ENCODE assay signal across 1 cellular context in the genomic region with DNA sequence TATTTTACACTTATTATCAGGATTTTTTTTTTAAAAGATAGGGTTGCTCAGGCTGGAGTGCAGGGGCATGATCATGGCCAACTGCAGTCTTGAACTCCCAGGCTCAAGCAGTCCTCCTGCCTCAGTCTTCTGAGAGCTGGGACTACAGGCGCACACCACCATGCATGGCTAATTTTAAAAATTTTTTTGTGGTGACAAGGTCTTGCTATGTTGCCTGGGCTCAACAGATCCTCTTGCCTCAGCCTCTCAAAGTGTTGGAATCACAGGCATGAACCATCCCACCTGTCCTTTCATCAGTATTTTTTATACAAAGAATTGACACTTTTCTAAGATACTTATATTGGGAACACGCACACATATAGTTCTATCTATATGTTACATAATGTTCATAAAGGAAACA.
TF ChIP-seq lines count a peak whose summit lies in the region.

No MANE protein-coding gene starts in this region.

TF ChIP-seq in GM23338, 12 proteins besides CTCF, POLR2A, EP300 and RAD21 (continued from another document):
- TF ChIP-seq ZNF462 (CRISPR knock-in tag; IDR thresholded peaks at IDR 0.05) = no peak
TF ChIP-seq in GM23338: peak in this region for 0.
